1 cellular context compared by ENCODE assay signal in genomic region chr4:130233377-130234047, GRCh38.
TF ChIP-seq lines count a peak whose summit lies in the region.

No MANE protein-coding gene starts in this region.

TF ChIP-seq in GM23338, 12 proteins besides CTCF, POLR2A, EP300 and RAD21 (continued from another document):
- TF ChIP-seq ZNF462 (CRISPR knock-in tag; IDR thresholded peaks at IDR 0.05) (no peak), NANOG (IDR thresholded peaks at IDR 0.05; ENCODE audit: borderline replicate concordance) (no peak)
